In genomic region chr3:146148468-146148931, GRCh38 we compare ENCODE assay signal across 12 cellular contexts. TPM values are rescaled to one million over a fixed set of nuclear protein-coding genes. Genes with fewer than 3 reads are reported as not detected.
A peak's percentile ranks its signal among the peaks of the same experiment; 100 is the strongest.
DNase-seq lines count a peak whose midpoint lies in the region; ATAC-seq and TF ChIP-seq lines count a peak whose summit lies in the region.
"Had no signal": no experiment of that assay in that cellular context is flagged by ENCODE, and none has a peak within 500 bp of the region (broad histone marks: within the 10 kb centered on the region; RNA-seq: fewer than 3 reads in every experiment).

No MANE protein-coding gene starts in this region.

- H3F3A ChIP-seq in SK-N-SH (replicated peaks; ENCODE audit: insufficient read depth) = no peaks in the 10 kb centered on the region

- no peaks in the 10 kb centered on the region; the same call in 1 of the 2 replicates for H3K9me2 ChIP-seq in SK-N-SH

- H3K9ac ChIP-seq in SK-N-SH = no peak overlapping the region
- H3K9ac ChIP-seq in subcutaneous abdominal adipose tissue (ENCODE audit: low read length in 5 of 5) = no peak overlapping the region

- H4K20me1 ChIP-seq in SK-N-SH (ENCODE audit: insufficient read depth) = no peaks in the 10 kb centered on the region

- POLR2A ChIA-PET in SK-N-SH (lab: Yijun Ruan, JAX) = no interaction called here

- H3K27me3 ChIP-seq in SK-N-SH (ENCODE audit: insufficient read depth) (peaks cover 15% of the 10 kb centered on the region; the same call in 1 of the 2 replicates), WERI-Rb-1 (ENCODE audit: insufficient read depth, low read depth, severe bottlenecking) (no peaks in the 10 kb centered on the region), subcutaneous abdominal adipose tissue (ENCODE audit: control insufficient read depth in 5 of 5, insufficient read depth in 4 of 5, low read length in 5 of 5) (no peaks in the 10 kb centered on the region)

- no peaks in the 10 kb centered on the region for H3K9me3 ChIP-seq in SK-N-SH
- H3K9me3 ChIP-seq in WERI-Rb-1 (ENCODE audit: severe bottlenecking) = no peaks in the 10 kb centered on the region
- no peaks in the 10 kb centered on the region for H3K9me3 ChIP-seq in subcutaneous abdominal adipose tissue (ENCODE audit: control insufficient read depth in 5 of 5, low read length in 5 of 5)

- H3K4me2 ChIP-seq in SK-N-SH = no peak overlapping the region

- ATAC-seq in SK-N-SH treated with all-trans-retinoic acid at 6 μM for 48 hours = 0 out of 3 replicates have a peak, but pooled peaks have one; percentile 35

- TF ChIP-seq CTCF in SK-N-SH (IDR thresholded peaks at IDR 0.05) (no peak), WERI-Rb-1 (IDR thresholded peaks at IDR 0.05; ENCODE audit: low read depth, low read length) (peak; percentile 1; the same call in 1 of the 2 replicates), foreskin fibroblast (IDR thresholded peaks at IDR 0.05; ENCODE audit: low read depth, low read length) (peak; percentile 25)

- H3K4me3 ChIP-seq in SK-N-SH (ENCODE audit: low read depth in 2 of 2, low read length in 1 of 2) = no peak overlapping the region
- H3K4me3 ChIP-seq in WERI-Rb-1 (ENCODE audit: low read depth, low read length) = no peak overlapping the region
- no peak overlapping the region for H3K4me3 ChIP-seq in foreskin fibroblast (ENCODE audit: low read depth in 1 of 2, low read length in 2 of 2)
- H3K4me3 ChIP-seq in subcutaneous abdominal adipose tissue (ENCODE audit: low read depth in 1 of 5, low read length in 5 of 5) = no peak overlapping the region

- TF ChIP-seq EP300 in SK-N-SH (IDR thresholded peaks at IDR 0.05; ENCODE audit: borderline replicate concordance in 1 of 2, low read depth in 1 of 2, low read length in 1 of 2) = no peak

- CTCF ChIA-PET in SK-N-SH (lab: Yijun Ruan, JAX) = no interaction called here

- H2AFZ ChIP-seq in SK-N-SH (ENCODE audit: low read depth) = no peak overlapping the region

- H3K27ac ChIP-seq in SK-N-SH (ENCODE audit: low read depth in 2 of 2, low read length in 1 of 2) (no peak overlapping the region), WERI-Rb-1 (no peak overlapping the region), subcutaneous abdominal adipose tissue (ENCODE audit: low read depth, low read length) (peak overlapping the region; percentile 71)

- no peaks in the 10 kb centered on the region for H3K36me3 ChIP-seq in SK-N-SH (replicated peaks in 1 of 2; ENCODE audit: control insufficient read depth in 1 of 2, insufficient read depth in 2 of 2, low read length in 1 of 2)
- no peaks in the 10 kb centered on the region for H3K36me3 ChIP-seq in WERI-Rb-1
- peaks cover 0 to 4% (median 0%) of the 10 kb centered on the region in 5 donors for H3K36me3 ChIP-seq in subcutaneous abdominal adipose tissue (ENCODE audit: control insufficient read depth in 5 of 5, insufficient read depth in 5 of 5, low read length in 5 of 5)

- no peaks in the 10 kb centered on the region for H3K79me2 ChIP-seq in SK-N-SH (ENCODE audit: insufficient read depth)

- no peaks in the 10 kb centered on the region for H3K4me1 ChIP-seq in SK-N-SH (ENCODE audit: control insufficient read depth in 1 of 2, insufficient read depth in 2 of 2, low read depth in 1 of 2, low read length in 1 of 2)
- H3K4me1 ChIP-seq in subcutaneous abdominal adipose tissue (ENCODE audit: control insufficient read depth in 5 of 5, insufficient read depth in 5 of 5, low read length in 5 of 5) = peaks cover 0 to 27% (median 3%) of the 10 kb centered on the region in 5 donors

- no peak for TF ChIP-seq RAD21 in SK-N-SH (IDR thresholded peaks at IDR 0.05; ENCODE audit: low read length)

- 19% methylated on average over 1 of the region's 1 CpG for WGBS in SK-N-SH (ENCODE audit: low lambda C conversion rate)

- DNase-seq in SK-N-SH = no peak
- no peak for DNase-seq in WERI-Rb-1
- DNase-seq in foreskin fibroblast = peak in 1 of 2 donors; percentile 44
- DNase-seq in NOMO-1 (lab: John Stamatoyannopoulos, UW; ENCODE audit: unreplicated experiment in 2 of 2) = no peak
- DNase-seq in activated gamma-delta T cell treated with Interleukin-2 at 50 U/mL for 16 hours = no peak
- DNase-seq in NCI-H510A (lab: John Stamatoyannopoulos, UW) = no peak
- DNase-seq: activated effector memory CD4-positive, alpha-beta T cell treated with anti-CD3 and anti-CD28 coated beads, Interleukin-2, amount 50 U/mL, for 16 hours; Karpas-422; NCI-H2171 treated with DMSO at 0.1 percent for 48 hours; stimulated activated CD8-positive, alpha-beta memory T cell treated with anti-CD3 and anti-CD28 coated beads, Interleukin-4, amount 100 ng/mL, for 48 hours had no signal

TF ChIP-seq in SK-N-SH treated with all-trans-retinoic acid at 6 μM for 48 hours, 23 proteins besides CTCF, POLR2A, EP300 and RAD21:
- no peak for TF ChIP-seq PPARA (CRISPR knock-in tag; IDR thresholded peaks at IDR 0.05; ENCODE audit: borderline replicate concordance)
TF ChIP-seq in SK-N-SH treated with all-trans-retinoic acid at 6 μM for 48 hours: peak in this region for 0.

TF ChIP-seq in SK-N-SH, 30 proteins besides CTCF, POLR2A, EP300 and RAD21:
- TF ChIP-seq EZH2phosphoT487 (IDR thresholded peaks at IDR 0.05; ENCODE audit: borderline replicate concordance, low read depth) = no peak
- TF ChIP-seq, protein P1, sequence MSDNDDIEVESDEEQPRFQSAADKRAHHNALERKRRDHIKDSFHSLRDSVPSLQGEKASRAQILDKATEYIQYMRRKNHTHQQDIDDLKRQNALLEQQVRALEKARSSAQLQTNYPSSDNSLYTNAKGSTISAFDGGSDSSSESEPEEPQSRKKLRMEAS (IDR thresholded peaks at IDR 0.05; ENCODE audit: low read depth) = no peak
- TF ChIP-seq FOSL2 (IDR thresholded peaks at IDR 0.05; ENCODE audit: borderline replicate concordance, low read depth) = no peak
- no peak for TF ChIP-seq MXI1 (IDR thresholded peaks at IDR 0.05; ENCODE audit: low read depth, low read length)
- TF ChIP-seq, protein P2, sequence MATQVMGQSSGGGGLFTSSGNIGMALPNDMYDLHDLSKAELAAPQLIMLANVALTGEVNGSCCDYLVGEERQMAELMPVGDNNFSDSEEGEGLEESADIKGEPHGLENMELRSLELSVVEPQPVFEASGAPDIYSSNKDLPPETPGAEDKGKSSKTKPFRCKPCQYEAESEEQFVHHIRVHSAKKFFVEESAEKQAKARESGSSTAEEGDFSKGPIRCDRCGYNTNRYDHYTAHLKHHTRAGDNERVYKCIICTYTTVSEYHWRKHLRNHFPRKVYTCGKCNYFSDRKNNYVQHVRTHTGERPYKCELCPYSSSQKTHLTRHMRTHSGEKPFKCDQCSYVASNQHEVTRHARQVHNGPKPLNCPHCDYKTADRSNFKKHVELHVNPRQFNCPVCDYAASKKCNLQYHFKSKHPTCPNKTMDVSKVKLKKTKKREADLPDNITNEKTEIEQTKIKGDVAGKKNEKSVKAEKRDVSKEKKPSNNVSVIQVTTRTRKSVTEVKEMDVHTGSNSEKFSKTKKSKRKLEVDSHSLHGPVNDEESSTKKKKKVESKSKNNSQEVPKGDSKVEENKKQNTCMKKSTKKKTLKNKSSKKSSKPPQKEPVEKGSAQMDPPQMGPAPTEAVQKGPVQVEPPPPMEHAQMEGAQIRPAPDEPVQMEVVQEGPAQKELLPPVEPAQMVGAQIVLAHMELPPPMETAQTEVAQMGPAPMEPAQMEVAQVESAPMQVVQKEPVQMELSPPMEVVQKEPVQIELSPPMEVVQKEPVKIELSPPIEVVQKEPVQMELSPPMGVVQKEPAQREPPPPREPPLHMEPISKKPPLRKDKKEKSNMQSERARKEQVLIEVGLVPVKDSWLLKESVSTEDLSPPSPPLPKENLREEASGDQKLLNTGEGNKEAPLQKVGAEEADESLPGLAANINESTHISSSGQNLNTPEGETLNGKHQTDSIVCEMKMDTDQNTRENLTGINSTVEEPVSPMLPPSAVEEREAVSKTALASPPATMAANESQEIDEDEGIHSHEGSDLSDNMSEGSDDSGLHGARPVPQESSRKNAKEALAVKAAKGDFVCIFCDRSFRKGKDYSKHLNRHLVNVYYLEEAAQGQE (IDR thresholded peaks at IDR 0.05; ENCODE audit: low read depth, low read length) = no peak
- no peak for TF ChIP-seq RFX5 (IDR thresholded peaks at IDR 0.05; ENCODE audit: low read length)
- TF ChIP-seq IRF3 (IDR thresholded peaks at IDR 0.05; ENCODE audit: low read depth, low read length) = no peak
- no peak for TF ChIP-seq TAF1 (IDR thresholded peaks at IDR 0.05; ENCODE audit: borderline replicate concordance, low read depth, low read length)
- no peak for TF ChIP-seq ZBTB33 (IDR thresholded peaks at IDR 0.05; ENCODE audit: borderline replicate concordance, low read depth)
- TF ChIP-seq JUND (IDR thresholded peaks at IDR 0.05) = no peak
- no peak for TF ChIP-seq SIN3A (IDR thresholded peaks at IDR 0.05; ENCODE audit: borderline replicate concordance, low read depth, low read length)
TF ChIP-seq in SK-N-SH: peak in this region for 0.

RNA-seq across cellular contexts. Expression of gene PLOD2, which starts 12.5 kb away (rescaled TPM):
- 0.58 and 0.93 TPM in 2 replicates for polyA plus RNA-seq in SK-N-SH (2012; rRNA removed)
- 1.2 and 1.5 TPM in 2 replicates for polyA plus RNA-seq in SK-N-SH (2012; cell fraction: cytosol; rRNA removed)
- 0.56 and 1.0 TPM in 2 replicates for polyA plus RNA-seq in SK-N-SH (2012; cell fraction: nucleus; rRNA removed)
